Comparison of ENCODE assay signal across 21 cellular contexts in the genomic region with DNA sequence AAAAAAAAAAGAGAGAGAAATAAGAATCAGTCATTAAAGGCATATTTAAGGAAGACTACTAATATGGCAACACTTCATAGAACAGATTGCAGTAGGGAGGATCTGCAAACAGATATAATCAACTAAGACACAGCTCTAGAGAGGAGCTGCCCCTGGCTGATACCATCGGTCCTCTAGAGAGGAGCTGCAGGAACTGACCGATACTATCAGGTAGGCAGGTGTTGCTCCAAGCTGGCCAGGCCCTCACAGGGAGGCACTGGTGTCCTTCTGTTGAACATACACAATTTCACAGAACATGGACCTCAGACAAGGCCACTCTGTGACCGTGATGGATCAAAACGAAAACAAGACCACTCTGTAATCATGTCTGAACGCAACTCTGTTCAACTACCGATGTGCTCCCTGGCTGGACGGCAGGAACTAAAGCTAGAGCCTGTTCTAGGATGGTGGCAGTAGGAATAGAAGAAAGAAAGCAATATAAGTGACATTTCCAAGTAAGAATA. TPM values are rescaled to one million over a fixed set of nuclear protein-coding genes. Genes with fewer than 3 reads are reported as not detected.
DNase-seq lines count a peak whose midpoint lies in the region; ATAC-seq and TF ChIP-seq lines count a peak whose summit lies in the region.
"Had no signal": no experiment of that assay in that cellular context is flagged by ENCODE, and none has a peak within 500 bp of the region (broad histone marks: within the 10 kb centered on the region; RNA-seq: fewer than 3 reads in every experiment).

No MANE protein-coding gene starts in this region.

- H3K27ac Mint-ChIP-seq in H9: peak overlapping the region in 2 of 3 experiments; percentile 33 to 93; a peak in 3 of 7 replicates
- peak overlapping the region; percentile 39; the same call in 1 of the 2 replicates for H3K27ac Mint-ChIP-seq in WTC11
- H3K27ac Mint-ChIP-seq in memory B cell: peak overlapping the region; percentile 22
- no peak overlapping the region for H3K27ac Mint-ChIP-seq in effector memory CD8-positive, alpha-beta T cell

- no peak for TF ChIP-seq RAD21 in SK-N-SH (IDR thresholded peaks at IDR 0.05; ENCODE audit: low read length)

- no peak overlapping the region for H2BK12ac ChIP-seq in H9 (ENCODE audit: insufficient read length, low read depth, low read length)

- no peak overlapping the region for H3K4me3 ChIP-seq in SK-N-SH (ENCODE audit: low read depth in 2 of 2, low read length in 1 of 2)
- H3K4me3 ChIP-seq: SJSA1 had no signal

- H4K20me1 ChIP-seq in H9 (ENCODE audit: control insufficient read depth, insufficient read depth, insufficient read length) (no peaks in the 10 kb centered on the region), SK-N-SH (ENCODE audit: insufficient read depth) (no peaks in the 10 kb centered on the region)

- no peak overlapping the region for H4K5ac ChIP-seq in H9 (ENCODE audit: insufficient read length, low read depth, low read length)

- H3K36me3 Mint-ChIP-seq in H9 (ENCODE audit: insufficient read depth in 1 of 3, low read depth in 3 of 3) (no peaks in the 10 kb centered on the region), WTC11 (no peaks in the 10 kb centered on the region; the same call in 1 of the 2 replicates), memory B cell (peaks cover 2% of the 10 kb centered on the region)
- H3K36me3 Mint-ChIP-seq in effector memory CD8-positive, alpha-beta T cell (ENCODE audit: insufficient read depth): peaks cover 3% of the 10 kb centered on the region

- H3K36me3 ChIP-seq in SK-N-SH (replicated peaks in 1 of 2; ENCODE audit: control insufficient read depth in 1 of 2, insufficient read depth in 2 of 2, low read length in 1 of 2): no peaks in the 10 kb centered on the region
- H3K36me3 ChIP-seq: SJSA1 had no signal

- no peak overlapping the region for H3K23ac ChIP-seq in H9 (ENCODE audit: insufficient read length, low read depth, low read length)

- H3K9me3 ChIP-seq in H9 (ENCODE audit: control insufficient read depth, low read depth, low read length) (no peaks in the 10 kb centered on the region), SK-N-SH (no peaks in the 10 kb centered on the region)
- H3K9me3 ChIP-seq: SJSA1 had no signal

- no peak overlapping the region for H4K8ac ChIP-seq in H9 (replicated peaks; ENCODE audit: insufficient read length, low read depth, low read length)

- no peaks in the 10 kb centered on the region for H3K79me1 ChIP-seq in H9 (ENCODE audit: insufficient read depth, low read depth, low read length, poor library complexity, severe bottlenecking)

- no peak overlapping the region for H2BK15ac ChIP-seq in H9 (ENCODE audit: low read depth, low read length)

- WGBS in H9 (ENCODE audit: extremely low coverage, insufficient read length, low lambda C conversion rate): no CpG with 5 or more reads among the region's 7 CpGs
- WGBS in SK-N-SH (ENCODE audit: low lambda C conversion rate): 95% methylated on average over 7 of the region's 7 CpGs

- H3K9me2 ChIP-seq in SK-N-SH: no peaks in the 10 kb centered on the region

- H3K9me3 Mint-ChIP-seq in H9: no peaks in the 10 kb centered on the region
- no peaks in the 10 kb centered on the region for H3K9me3 Mint-ChIP-seq in WTC11
- H3K9me3 Mint-ChIP-seq in memory B cell: no peaks in the 10 kb centered on the region
- H3K9me3 Mint-ChIP-seq in effector memory CD8-positive, alpha-beta T cell: no peaks in the 10 kb centered on the region
- H3K9me3 Mint-ChIP-seq: CD8-positive, alpha-beta memory T cell had no signal

- H2BK120ac ChIP-seq in H9 (ENCODE audit: low read depth, low read length, poor library complexity, severe bottlenecking): no peak overlapping the region

- H3K4me1 Mint-ChIP-seq in H9: peaks cover 7 to 8% of the 10 kb centered on the region in 2 experiments
- H3K4me1 Mint-ChIP-seq in WTC11: peaks cover 8% of the 10 kb centered on the region
- peaks cover 2% of the 10 kb centered on the region for H3K4me1 Mint-ChIP-seq in memory B cell
- H3K4me1 Mint-ChIP-seq in effector memory CD8-positive, alpha-beta T cell (ENCODE audit: low read depth in 2 of 2): peaks cover 5 to 12% of the 10 kb centered on the region in 2 donors

- H2AK5ac ChIP-seq in H9 (ENCODE audit: insufficient read length, low read length): no peak overlapping the region

- no peak for TF ChIP-seq EP300 in SK-N-SH (IDR thresholded peaks at IDR 0.05; ENCODE audit: borderline replicate concordance in 1 of 2, low read depth in 1 of 2, low read length in 1 of 2)

- ATAC-seq in WTC11 (no peak), memory B cell (ENCODE audit: low read depth) (no peak)
- ATAC-seq in effector memory CD8-positive, alpha-beta T cell (replicated peaks): no peak

- H2BK5ac ChIP-seq in H9 (ENCODE audit: insufficient read length, low read length): peak overlapping the region; percentile 82

- no peak overlapping the region for H3K4ac ChIP-seq in H9 (ENCODE audit: low read depth, low read length)

- no peaks in the 10 kb centered on the region for H3K23me2 ChIP-seq in H9 (ENCODE audit: insufficient read length, low read depth, low read length, poor library complexity, severe bottlenecking)

- no peaks in the 10 kb centered on the region for H3F3A ChIP-seq in SK-N-SH (replicated peaks; ENCODE audit: insufficient read depth)

- no peak overlapping the region for H3K9ac ChIP-seq in H9 (ENCODE audit: extremely low read depth, insufficient read length, low read length)
- H3K9ac ChIP-seq in SK-N-SH: no peak overlapping the region

- no peak overlapping the region for H3K18ac ChIP-seq in H9 (ENCODE audit: insufficient read length, low read depth, low read length)

- H2AFZ ChIP-seq in H9 (ENCODE audit: low read length) (no peak overlapping the region), SK-N-SH (ENCODE audit: low read depth) (no peak overlapping the region)

- H3K4me2 ChIP-seq in H9 (ENCODE audit: insufficient read depth, insufficient read length, low read length) (no peak overlapping the region), SK-N-SH (no peak overlapping the region)

- no peak overlapping the region for H3T11ph ChIP-seq in H9 (ENCODE audit: low read length)

- no peak overlapping the region for H3K56ac ChIP-seq in H9 (ENCODE audit: insufficient read length, low read depth, low read length)

- CTCF ChIA-PET in WTC11 (lab: Charles Lee) (interaction anchor here (0.8 kb wide), 2 partner anchors 13 to 38 kb away, joined by 3 read pairs; no protein-coding TSS in a partner anchor), SK-N-SH (lab: Yijun Ruan, JAX) (interaction anchor here (0.6 to 3.1 kb wide), 16 partner anchors 9 to 1341 kb away, joined by 3 to 17 read pairs (median 4); a partner anchor contains a TSS)

- no peak overlapping the region for H3K14ac ChIP-seq in H9 (ENCODE audit: insufficient read depth, low read length)

- no peaks in the 10 kb centered on the region for H3K79me2 ChIP-seq in H9 (ENCODE audit: insufficient read depth, low read length)
- peaks cover 4% of the 10 kb centered on the region for H3K79me2 ChIP-seq in SK-N-SH (ENCODE audit: insufficient read depth)

- no peak overlapping the region for H3K27ac ChIP-seq in H9 (ENCODE audit: insufficient read length, low read depth, low read length)
- no peak overlapping the region for H3K27ac ChIP-seq in SK-N-SH (ENCODE audit: low read depth in 2 of 2, low read length in 1 of 2)
- H3K27ac ChIP-seq: C4-2B, SJSA1 had no signal

- H3K4me1 ChIP-seq in H9 (ENCODE audit: insufficient read depth, low read length) (no peaks in the 10 kb centered on the region), SK-N-SH (ENCODE audit: control insufficient read depth in 1 of 2, insufficient read depth in 2 of 2, low read depth in 1 of 2, low read length in 1 of 2) (peaks cover 3 to 8% of the 10 kb centered on the region in 2 experiments; a peak in 2 of 4 replicates)

- H2BK20ac ChIP-seq in H9 (ENCODE audit: low read depth, low read length, poor library complexity, severe bottlenecking): no peak overlapping the region

- H3K27me3 Mint-ChIP-seq in H9 (ENCODE audit: low read depth): no peaks in the 10 kb centered on the region
- H3K27me3 Mint-ChIP-seq in WTC11 (ENCODE audit: low read depth): no peaks in the 10 kb centered on the region
- H3K27me3 Mint-ChIP-seq in memory B cell: no peaks in the 10 kb centered on the region
- H3K27me3 Mint-ChIP-seq in effector memory CD8-positive, alpha-beta T cell: no peaks in the 10 kb centered on the region
- H3K27me3 Mint-ChIP-seq: CD8-positive, alpha-beta memory T cell had no signal

- H3K27me3 ChIP-seq in H9 (ENCODE audit: insufficient read depth, low read length) (no peaks in the 10 kb centered on the region), SK-N-SH (ENCODE audit: insufficient read depth) (no peaks in the 10 kb centered on the region)
- H3K27me3 ChIP-seq: SJSA1 had no signal

- H4K91ac ChIP-seq in H9 (ENCODE audit: insufficient read length, low read depth, low read length): no peak overlapping the region

- H3K4me3 Mint-ChIP-seq in H9: no peak overlapping the region
- H3K4me3 Mint-ChIP-seq in WTC11: no peak overlapping the region
- no peak overlapping the region for H3K4me3 Mint-ChIP-seq in memory B cell
- H3K4me3 Mint-ChIP-seq in effector memory CD8-positive, alpha-beta T cell: no peak overlapping the region
- H3K4me3 Mint-ChIP-seq: CD8-positive, alpha-beta memory T cell had no signal

- POLR2A ChIA-PET in WTC11 (lab: Charles Lee): interaction anchor here (0.7 kb wide), 1 partner anchor 15 kb away, joined by 4 read pairs; a partner anchor contains a TSS
- POLR2A ChIA-PET in SK-N-SH (lab: Yijun Ruan, JAX): interaction anchor here (0.8 kb wide), 1 partner anchor 13 kb away, joined by 3 read pairs; no protein-coding TSS in a partner anchor

- no peak for TF ChIP-seq CTCF in H9 (conservative IDR thresholded peaks at IDR 0.05)
- TF ChIP-seq CTCF in WTC11 (IDR thresholded peaks at IDR 0.05): no peak
- no peak for TF ChIP-seq CTCF in SK-N-SH (IDR thresholded peaks at IDR 0.05)

- DNase-seq in H9 (no peak), WTC11 (ENCODE audit: low spot score) (no peak), memory B cell (ENCODE audit: low spot score in 2 of 2) (no peak), epidermal melanocyte (ENCODE audit: insufficient read length, low spot score) (no peak), SK-N-SH (no peak), dermis blood vessel endothelial cell (no peak)
- DNase-seq in effector memory CD8-positive, alpha-beta T cell: no peak
- DNase-seq: Calu3; CD8-positive, alpha-beta memory T cell; DMS153; DND-41; H7; KBM-7; NCI-H2029 treated with DMSO at 0.1 percent for 48 hours; NCI-H2227 treated with DMSO at 0.1 percent for 48 hours; NCI-H510A; NCI-H69; Right ventricle myocardium superior; RPMI8226 had no signal

TF ChIP-seq in WTC11, 78 proteins besides CTCF, POLR2A, EP300 and RAD21 (continues in another document):
- TF ChIP-seq RELA (CRISPR knock-in tag; IDR thresholded peaks at IDR 0.05; ENCODE audit: borderline replicate concordance): no peak

TF ChIP-seq in SK-N-SH, 30 proteins besides CTCF, POLR2A, EP300 and RAD21 (continues in another document):
- no peak for TF ChIP-seq FOXJ3 (CRISPR knock-in tag; IDR thresholded peaks at IDR 0.05)
- no peak for TF ChIP-seq CHD2 (IDR thresholded peaks at IDR 0.05; ENCODE audit: low read length, partially characterized antibody)
- no peak for TF ChIP-seq EZH2phosphoT487 (IDR thresholded peaks at IDR 0.05; ENCODE audit: borderline replicate concordance, low read depth)

RNA-seq across cellular contexts. Expression of a gene that starts 15.5 kb away (rescaled TPM):
- total RNA-seq in H9 (2021): 25.2 and 25.5 TPM in 2 replicates
- 21.4 to 31.9 TPM (median 30.9 TPM) in 3 replicates for total RNA-seq in WTC11 (2021)
- polyA plus RNA-seq in SK-N-SH (2012; rRNA removed): 31.4 and 37.1 TPM in 2 replicates
- polyA plus RNA-seq in SK-N-SH (2012; cell fraction: cytosol; rRNA removed): 41.9 and 50.6 TPM in 2 replicates
- polyA plus RNA-seq in SK-N-SH (2012; cell fraction: nucleus; rRNA removed): 20.6 and 23.5 TPM in 2 replicates
- 21.3 and 22.0 TPM in 2 replicates for total RNA-seq in dermis blood vessel endothelial cell

Comparison
In these comparisons a context has a peak if more than half of its experiments do, and no peak if none do; other contexts are left out.
1. H3K27ac Mint-ChIP-seq: peak in H9 (2 of 3), WTC11 (single experiment) and memory B cell (single experiment); none in effector memory CD8-positive, alpha-beta T cell (0 of 2).